In genomic region chr4:26987191-26987590, GRCh38 we compare ENCODE assay signal across 19 cellular contexts.
DNase-seq lines count a peak whose midpoint lies in the region; ATAC-seq, FAIRE-seq and TF ChIP-seq lines count a peak whose summit lies in the region.
"Had no signal": no experiment of that assay in that cellular context is flagged by ENCODE, and none has a peak within 500 bp of the region (broad histone marks: within the 10 kb centered on the region; RNA-seq: fewer than 3 reads in every experiment).

No MANE protein-coding gene starts in this region.

- H2BK15ac ChIP-seq in H9 (ENCODE audit: low read depth, low read length), result no peak overlapping the region

- H3K27me3 ChIP-seq in CD4-positive, alpha-beta T cell (ENCODE audit: control insufficient read depth, insufficient read depth, low read length), result no peaks in the 10 kb centered on the region
- H3K27me3 ChIP-seq in H9 (ENCODE audit: insufficient read depth, low read length), result no peaks in the 10 kb centered on the region
- H3K27me3 ChIP-seq in astrocyte (ENCODE audit: insufficient read depth, low read length), result no peaks in the 10 kb centered on the region
- no peaks in the 10 kb centered on the region for H3K27me3 ChIP-seq in neural progenitor cell
- H3K27me3 ChIP-seq: Peyer's patch, SJSA1, tibial nerve had no signal

- no peak overlapping the region for H3T11ph ChIP-seq in H9 (ENCODE audit: low read length)

- ATAC-seq in CD4-positive, alpha-beta T cell (ENCODE audit: poor library complexity), result no peak
- ATAC-seq in GM18870 (IDR thresholded peaks at IDR 0.05; ENCODE audit: unreplicated experiment) (no peak), HG02763 (IDR thresholded peaks at IDR 0.05; ENCODE audit: unreplicated experiment) (no peak)
- ATAC-seq: left colon, right cardiac atrium had no signal

- H3K9ac ChIP-seq in H9 (ENCODE audit: extremely low read depth, insufficient read length, low read length) (no peak overlapping the region), astrocyte (ENCODE audit: low read length) (no peak overlapping the region), neural progenitor cell (no peak overlapping the region)

- intact Hi-C loops in CD4-positive, alpha-beta T cell (cut with DNase I, micrococcal nuclease), result loop anchor here in 1 of 2 experiments (5.0 kb wide), 1 partner anchor 120 kb away; no protein-coding TSS in a partner anchor

- no peak overlapping the region for H4K8ac ChIP-seq in H9 (replicated peaks; ENCODE audit: insufficient read length, low read depth, low read length)

- no peak overlapping the region for H3K23ac ChIP-seq in H9 (ENCODE audit: insufficient read length, low read depth, low read length)

- no peaks in the 10 kb centered on the region for H3K9me3 Mint-ChIP-seq in CD4-positive, alpha-beta T cell
- H3K9me3 Mint-ChIP-seq in H9, result no peaks in the 10 kb centered on the region
- peaks cover 2% of the 10 kb centered on the region for H3K9me3 Mint-ChIP-seq in astrocyte (ENCODE audit: unreplicated experiment)
- H3K9me3 Mint-ChIP-seq in neural progenitor cell, result peaks cover 4% of the 10 kb centered on the region

- no peaks in the 10 kb centered on the region for H3K79me1 ChIP-seq in H9 (ENCODE audit: insufficient read depth, low read depth, low read length, poor library complexity, severe bottlenecking)

- H3F3A ChIP-seq in neural progenitor cell (ENCODE audit: low read depth), result no peaks in the 10 kb centered on the region

- CTCF ChIA-PET in CD4-positive, alpha-beta T cell (lab: Charles Lee), result no interaction called here

- H2AK5ac ChIP-seq in H9 (ENCODE audit: insufficient read length, low read length), result no peak overlapping the region

- peak overlapping the region; percentile 5 for H3K27ac Mint-ChIP-seq in CD4-positive, alpha-beta T cell
- H3K27ac Mint-ChIP-seq in H9, result peak overlapping the region in 2 of 3 experiments; percentile 34 to 37; a peak in 3 of 7 replicates
- no peak overlapping the region for H3K27ac Mint-ChIP-seq in astrocyte (ENCODE audit: unreplicated experiment)
- peak overlapping the region; percentile 19 for H3K27ac Mint-ChIP-seq in neural progenitor cell
- H3K27ac Mint-ChIP-seq: mesothelial cell of epicardium had no signal

- no peak for TF ChIP-seq CTCF in CD4-positive, alpha-beta T cell (IDR thresholded peaks at IDR 0.05)
- TF ChIP-seq CTCF in H9 (conservative IDR thresholded peaks at IDR 0.05) (no peak), astrocyte (IDR thresholded peaks at IDR 0.05; ENCODE audit: insufficient read depth, low read depth, low read length) (no peak), neural progenitor cell (IDR thresholded peaks at IDR 0.05) (no peak)

- H3K79me2 ChIP-seq in H9 (ENCODE audit: insufficient read depth, low read length), result no peaks in the 10 kb centered on the region
- no peaks in the 10 kb centered on the region for H3K79me2 ChIP-seq in astrocyte (ENCODE audit: insufficient read depth, low read length)
- H3K79me2 ChIP-seq in neural progenitor cell (ENCODE audit: low read depth), result no peaks in the 10 kb centered on the region

- no peak for DNase-seq in CD4-positive, alpha-beta T cell
- DNase-seq in H9 (no peak), astrocyte (ENCODE audit: low read depth) (no peak), neural progenitor cell (ENCODE audit: low spot score) (no peak), nucleus accumbens (lab: John Stamatoyannopoulos, UW) (no peak)
- DNase-seq: activated CD8-positive, alpha-beta memory T cell treated with anti-CD3 and anti-CD28 coated beads, Interleukin-2, amount 50 U/mL, for 48 hours; aorta; effector CD8-positive, alpha-beta T cell; left colon; NCI-H1694 treated with DMSO at 0.1 percent for 48 hours; occipital lobe; Peyer's patch; right cardiac atrium had no signal

- H3K36me3 ChIP-seq in astrocyte (ENCODE audit: insufficient read depth, low read length) (no peaks in the 10 kb centered on the region), neural progenitor cell (no peaks in the 10 kb centered on the region)
- H3K36me3 ChIP-seq: Peyer's patch, SJSA1, tibial nerve had no signal

- H4K5ac ChIP-seq in H9 (ENCODE audit: insufficient read length, low read depth, low read length), result no peak overlapping the region

- H3K4me2 ChIP-seq in H9 (ENCODE audit: insufficient read depth, insufficient read length, low read length) (no peak overlapping the region), astrocyte (ENCODE audit: low read length) (no peak overlapping the region), neural progenitor cell (no peak overlapping the region)

- no peak overlapping the region for H3K18ac ChIP-seq in H9 (ENCODE audit: insufficient read length, low read depth, low read length)

- no peak for FAIRE-seq in astrocyte (lab: Jason Lieb, UNC)
- FAIRE-seq: H1 had no signal

- H2AFZ ChIP-seq in H9 (ENCODE audit: low read length), result no peak overlapping the region
- no peak overlapping the region for H2AFZ ChIP-seq in astrocyte (ENCODE audit: low read depth, low read length)
- H2AFZ ChIP-seq in neural progenitor cell (replicated peaks), result no peak overlapping the region

- H3K27ac ChIP-seq in CD4-positive, alpha-beta T cell (ENCODE audit: low read depth, low read length), result no peak overlapping the region
- no peak overlapping the region for H3K27ac ChIP-seq in H9 (ENCODE audit: insufficient read length, low read depth, low read length)
- no peak overlapping the region for H3K27ac ChIP-seq in astrocyte (ENCODE audit: low read depth, low read length)
- no peak overlapping the region for H3K27ac ChIP-seq in neural progenitor cell
- H3K27ac ChIP-seq: Peyer's patch, SJSA1, tibial nerve had no signal

- no peak overlapping the region for H2BK5ac ChIP-seq in H9 (ENCODE audit: insufficient read length, low read length)

- no peak overlapping the region for H2BK20ac ChIP-seq in H9 (ENCODE audit: low read depth, low read length, poor library complexity, severe bottlenecking)

- H3K4me3 Mint-ChIP-seq in CD4-positive, alpha-beta T cell, result peak overlapping the region; percentile 31
- H3K4me3 Mint-ChIP-seq in H9 (no peak overlapping the region), astrocyte (ENCODE audit: unreplicated experiment) (peak overlapping the region; percentile 30), neural progenitor cell (no peak overlapping the region)
- H3K4me3 Mint-ChIP-seq: mesothelial cell of epicardium had no signal

- H2BK12ac ChIP-seq in H9 (ENCODE audit: insufficient read length, low read depth, low read length), result no peak overlapping the region

- no peak overlapping the region for H2BK120ac ChIP-seq in H9 (ENCODE audit: low read depth, low read length, poor library complexity, severe bottlenecking)

- H3K14ac ChIP-seq in H9 (ENCODE audit: insufficient read depth, low read length), result no peak overlapping the region; the same call in 1 of the 2 replicates

- H3K36me3 Mint-ChIP-seq in CD4-positive, alpha-beta T cell (ENCODE audit: low read depth), result peaks cover 4% of the 10 kb centered on the region
- H3K36me3 Mint-ChIP-seq in H9 (ENCODE audit: insufficient read depth in 1 of 3, low read depth in 3 of 3) (peaks cover 0 to 4% (median 0%) of the 10 kb centered on the region in 3 experiments; a peak in 1 of 7 replicates), astrocyte (ENCODE audit: low read depth, unreplicated experiment) (peaks cover 3% of the 10 kb centered on the region), neural progenitor cell (peaks cover 8% of the 10 kb centered on the region)

- H3K4me1 ChIP-seq in H9 (ENCODE audit: insufficient read depth, low read length) (peaks cover 2% of the 10 kb centered on the region; the same call in 1 of the 2 replicates), astrocyte (ENCODE audit: insufficient read depth, low read length) (no peaks in the 10 kb centered on the region), neural progenitor cell (peaks cover 9% of the 10 kb centered on the region)
- H3K4me1 ChIP-seq: SJSA1 had no signal

- H3K23me2 ChIP-seq in H9 (ENCODE audit: insufficient read length, low read depth, low read length, poor library complexity, severe bottlenecking), result no peaks in the 10 kb centered on the region

- H4K20me1 ChIP-seq in H9 (ENCODE audit: control insufficient read depth, insufficient read depth, insufficient read length) (no peaks in the 10 kb centered on the region), astrocyte (ENCODE audit: insufficient read depth, low read length) (no peaks in the 10 kb centered on the region), neural progenitor cell (ENCODE audit: low read depth) (no peaks in the 10 kb centered on the region)

- peaks cover 72% of the 10 kb centered on the region for H3K4me1 Mint-ChIP-seq in CD4-positive, alpha-beta T cell (ENCODE audit: low read depth)
- H3K4me1 Mint-ChIP-seq in H9 (peaks cover 6% of the 10 kb centered on the region in 2 experiments), astrocyte (ENCODE audit: low read depth, unreplicated experiment) (peaks cover 18% of the 10 kb centered on the region), neural progenitor cell (peaks cover 17% of the 10 kb centered on the region)

- H3K4me3 ChIP-seq in astrocyte (ENCODE audit: insufficient read depth, low read depth, low read length), result no peak overlapping the region
- no peak overlapping the region for H3K4me3 ChIP-seq in neural progenitor cell
- H3K4me3 ChIP-seq: Peyer's patch, SJSA1, tibial nerve had no signal

- H4K91ac ChIP-seq in H9 (ENCODE audit: insufficient read length, low read depth, low read length), result no peak overlapping the region

- no CpG with 5 or more reads among the region's 3 CpGs for WGBS in H9 (ENCODE audit: extremely low coverage, insufficient read length, low lambda C conversion rate)

- POLR2A ChIA-PET in CD4-positive, alpha-beta T cell (lab: Charles Lee), result interaction anchor here (1.3 to 3.5 kb wide), 2 partner anchors 12 to 126 kb away, joined by 3 to 32 read pairs; partner anchors contain the start of gene STIM2

- no peak overlapping the region for H3K4ac ChIP-seq in H9 (ENCODE audit: low read depth, low read length)

- H3K9me3 ChIP-seq in CD4-positive, alpha-beta T cell (ENCODE audit: control insufficient read depth, low read length), result no peaks in the 10 kb centered on the region
- H3K9me3 ChIP-seq in H9 (ENCODE audit: control insufficient read depth, low read depth, low read length) (no peaks in the 10 kb centered on the region), astrocyte (ENCODE audit: insufficient read depth, low read depth, low read length) (no peaks in the 10 kb centered on the region), neural progenitor cell (ENCODE audit: low read depth) (no peaks in the 10 kb centered on the region)
- H3K9me3 ChIP-seq: Peyer's patch, SJSA1, tibial nerve had no signal

- no peaks in the 10 kb centered on the region for H3K27me3 Mint-ChIP-seq in CD4-positive, alpha-beta T cell
- H3K27me3 Mint-ChIP-seq in H9 (ENCODE audit: low read depth) (no peaks in the 10 kb centered on the region), astrocyte (ENCODE audit: low read depth, unreplicated experiment) (no peaks in the 10 kb centered on the region), neural progenitor cell (ENCODE audit: insufficient read depth, low read depth) (peaks cover 2% of the 10 kb centered on the region)

- H3K56ac ChIP-seq in H9 (ENCODE audit: insufficient read length, low read depth, low read length), result no peak overlapping the region

Comparison
In these comparisons a context has a peak if more than half of its experiments do, and no peak if none do; other contexts are left out.
1. H3K4me3 Mint-ChIP-seq: peak in CD4-positive, alpha-beta T cell (single experiment) and astrocyte (single experiment); none in H9 (0 of 2) and neural progenitor cell (single experiment).